Comparison of ENCODE assay signal across 20 cellular contexts in genomic region chr13:93778548-93778947, GRCh38.
DNase-seq lines count a peak whose midpoint lies in the region; ATAC-seq and TF ChIP-seq lines count a peak whose summit lies in the region.
"Had no signal": no experiment of that assay in that cellular context is flagged by ENCODE, and none has a peak within 500 bp of the region (broad histone marks: within the 10 kb centered on the region; RNA-seq: fewer than 3 reads in every experiment).

No MANE protein-coding gene starts in this region.

- no peak overlapping the region for H2AK9ac ChIP-seq in IMR-90 (replicated peaks; ENCODE audit: low read depth, low read length, poor library complexity)

- H3K9me3 Mint-ChIP-seq in neural progenitor cell = no peaks in the 10 kb centered on the region

- H3K79me1 ChIP-seq in IMR-90 (ENCODE audit: low read depth in 1 of 2, low read length in 2 of 2) = no peaks in the 10 kb centered on the region

- H3K4me2 ChIP-seq in IMR-90 (ENCODE audit: low read depth, low read length) (no peak overlapping the region), neural progenitor cell (peak overlapping the region; percentile 62)
- H3K4me2 ChIP-seq: BLaER1 had no signal

- H3K27ac ChIP-seq in IMR-90 (ENCODE audit: insufficient read depth, low read length) (no peak overlapping the region), neural progenitor cell (peak overlapping the region; percentile 91), tibial artery (peak overlapping the region; percentile 45 to 63)
- H3K27ac ChIP-seq: 22Rv1, BLaER1, C4-2B, GM23248 had no signal

- H2AFZ ChIP-seq in IMR-90 (replicated peaks; ENCODE audit: low read length, poor library complexity) (no peak overlapping the region), neural progenitor cell (replicated peaks) (no peak overlapping the region)
- H2AFZ ChIP-seq: GM23248 had no signal

- no peak overlapping the region for H3K4ac ChIP-seq in IMR-90 (ENCODE audit: low read depth, low read length)

- H3K4me1 Mint-ChIP-seq in neural progenitor cell = no peaks in the 10 kb centered on the region
- H3K4me1 Mint-ChIP-seq: B cell; CD4-positive, CD25-positive, alpha-beta regulatory T cell had no signal

- CTCF ChIA-PET in IMR-90 (lab: Yijun Ruan, JAX) = no interaction called here

- BruUV-seq in IMR-90 (replicated peaks; lab: Mats Ljungman, UMichigan) = no TSS peak

- no peak overlapping the region for H4K91ac ChIP-seq in IMR-90 (ENCODE audit: insufficient read depth, low read depth, low read length)

- no peak overlapping the region for H2BK5ac ChIP-seq in IMR-90 (ENCODE audit: low read depth, low read length, poor library complexity, severe bottlenecking)

- H3K9ac ChIP-seq in IMR-90 (ENCODE audit: low read depth, low read length) (no peak overlapping the region), neural progenitor cell (no peak overlapping the region)
- H3K9ac ChIP-seq: BLaER1, GM23248 had no signal

- H3K36me3 ChIP-seq in IMR-90 (ENCODE audit: control insufficient read depth, insufficient read depth, low read length) (no peaks in the 10 kb centered on the region), neural progenitor cell (no peaks in the 10 kb centered on the region), tibial artery (no peaks in the 10 kb centered on the region)
- H3K36me3 ChIP-seq: BLaER1 had no signal

- intact Hi-C loops in IMR-90 (cut with micrococcal nuclease) (loop anchor here (5.0 kb wide), 1 partner anchor 551 kb away; the partner anchor contains the start of gene GPC6), tibial artery (cut with DNase I; ENCODE audit: low total_unique reads) (no loop called here)

- H3K27me3 Mint-ChIP-seq in neural progenitor cell (ENCODE audit: insufficient read depth, low read depth) = no peaks in the 10 kb centered on the region
- H3K27me3 Mint-ChIP-seq: B cell; CD4-positive, CD25-positive, alpha-beta regulatory T cell had no signal

- no peaks in the 10 kb centered on the region for H3K36me3 Mint-ChIP-seq in neural progenitor cell
- H3K36me3 Mint-ChIP-seq: CD4-positive, CD25-positive, alpha-beta regulatory T cell; CD8-positive, alpha-beta T cell had no signal

- H3K27me3 ChIP-seq in IMR-90 (ENCODE audit: control insufficient read depth, insufficient read depth, low read length) (no peaks in the 10 kb centered on the region), neural progenitor cell (no peaks in the 10 kb centered on the region), tibial artery (no peaks in the 10 kb centered on the region)
- H3K27me3 ChIP-seq: BLaER1 had no signal

- H3K79me2 ChIP-seq in neural progenitor cell (ENCODE audit: low read depth) = no peaks in the 10 kb centered on the region

- no CpG with 5 or more reads among the region's 1 CpG for WGBS in IMR-90 (ENCODE audit: extremely low coverage in 2 of 2, insufficient read length in 1 of 2), 2 experiments

- dilution Hi-C loops in IMR-90 (cut with HindIII; ENCODE audit: low sequenced_read_pairs, unreplicated experiment) = no loop called here

- peak overlapping the region; percentile 57; the same call in 1 of the 3 replicates for H2BK15ac ChIP-seq in IMR-90 (ENCODE audit: low read depth, low read length)

- H3K4me3 Mint-ChIP-seq in neural progenitor cell = no peak overlapping the region
- H3K4me3 Mint-ChIP-seq: B cell; CD4-positive, CD25-positive, alpha-beta regulatory T cell; CD8-positive, alpha-beta T cell had no signal

- H4K8ac ChIP-seq in IMR-90 (ENCODE audit: low read depth in 2 of 2, low read length in 2 of 2) = no peak overlapping the region

- POLR2A ChIA-PET in IMR-90 (lab: Charles Lee; ENCODE audit: unreplicated experiment) = no interaction called here

- no peak overlapping the region for H3K18ac ChIP-seq in IMR-90 (ENCODE audit: low read depth, low read length)

- no peaks in the 10 kb centered on the region for H3K9me3 ChIP-seq in IMR-90 (ENCODE audit: control insufficient read depth, insufficient read depth, low read length)
- no peaks in the 10 kb centered on the region for H3K9me3 ChIP-seq in neural progenitor cell (ENCODE audit: low read depth)
- H3K9me3 ChIP-seq in tibial artery = no peaks in the 10 kb centered on the region
- H3K9me3 ChIP-seq: BLaER1, Caco-2 had no signal

- no peak overlapping the region for H3K56ac ChIP-seq in IMR-90 (ENCODE audit: extremely low read depth, insufficient read depth, low read length)

- TF ChIP-seq POLR2A in IMR-90 (IDR thresholded peaks at IDR 0.05; ENCODE audit: low read depth, low read length) = no peak

- TF ChIP-seq RAD21 in IMR-90 (IDR thresholded peaks at IDR 0.05; ENCODE audit: low read length) = no peak

- DNase-seq in IMR-90 (no peak), NCI-H82 treated with DMSO at 0.1 percent for 48 hours (lab: John Stamatoyannopoulos, UW; ENCODE audit: unreplicated experiment) (peak; percentile 89), neural progenitor cell (ENCODE audit: low spot score) (no peak), tibial artery (no peak), NCI-H2107 (lab: John Stamatoyannopoulos, UW) (no peak), GM10266 (ENCODE audit: extremely low spot score) (no peak)
- DNase-seq: Caco-2; CD4-positive, CD25-positive, alpha-beta regulatory T cell; CD8-positive, alpha-beta T cell; DMS153; DND-41; GM23248; H7; HCEC 1CT had no signal

- peaks cover 15% of the 10 kb centered on the region for H3F3A ChIP-seq in neural progenitor cell (ENCODE audit: low read depth)

- H2BK20ac ChIP-seq in IMR-90 (ENCODE audit: low read depth, low read length) = peak overlapping the region; percentile 28; the same call in 1 of the 2 replicates

- no peak overlapping the region for H3K23ac ChIP-seq in IMR-90 (ENCODE audit: low read depth, low read length)

- no peaks in the 10 kb centered on the region for H3K9me1 ChIP-seq in IMR-90 (ENCODE audit: insufficient read depth, low read length)

- TF ChIP-seq CTCF in IMR-90 (conservative IDR thresholded peaks at IDR 0.05; ENCODE audit: low read depth, low read length) (no peak), neural progenitor cell (IDR thresholded peaks at IDR 0.05) (no peak), tibial artery (IDR thresholded peaks at IDR 0.05) (no peak), GM10266 (IDR thresholded peaks at IDR 0.05; ENCODE audit: control insufficient read depth, insufficient read depth, low read depth, missing control alignments) (no peak)

- no peaks in the 10 kb centered on the region for H4K20me1 ChIP-seq in IMR-90 (ENCODE audit: insufficient read depth, low read length)
- no peaks in the 10 kb centered on the region for H4K20me1 ChIP-seq in neural progenitor cell (ENCODE audit: low read depth)
- H4K20me1 ChIP-seq: BLaER1 had no signal

- no peak overlapping the region for H4K5ac ChIP-seq in IMR-90 (ENCODE audit: low read depth, low read length)

- H3K27ac Mint-ChIP-seq in neural progenitor cell = no peak overlapping the region
- H3K27ac Mint-ChIP-seq: B cell; CD4-positive, CD25-positive, alpha-beta regulatory T cell; CD8-positive, alpha-beta T cell had no signal

- H3K4me3 ChIP-seq in IMR-90 (ENCODE audit: insufficient read depth, low read depth, low read length) (no peak overlapping the region), neural progenitor cell (no peak overlapping the region), tibial artery (no peak overlapping the region)
- H3K4me3 ChIP-seq: BLaER1, GM12878, GM23248 had no signal

- H3K4me1 ChIP-seq in IMR-90 (ENCODE audit: control insufficient read depth, insufficient read depth, low read length) (peaks cover 7% of the 10 kb centered on the region; the same call in 1 of the 2 replicates), neural progenitor cell (peaks cover 31% of the 10 kb centered on the region), tibial artery (peaks cover 0 to 55% (median 14%) of the 10 kb centered on the region in 4 donors)
- H3K4me1 ChIP-seq: BLaER1, Caco-2 had no signal

- H3K14ac ChIP-seq in IMR-90 (replicated peaks; ENCODE audit: low read depth, low read length) = no peak overlapping the region

- no peak for ATAC-seq in IMR-90 (ENCODE audit: low read depth)
- ATAC-seq in activated CD4-positive, CD25-positive, alpha-beta regulatory T cell treated with anti-CD3 and anti-CD28 coated beads, Interleukin-2, amount 50 U/mL, for 24 hours = no peak
- ATAC-seq: CD8-positive, alpha-beta T cell; GM12878 had no signal

- in situ Hi-C loops in IMR-90 (cut with MboI; ENCODE audit: low sequenced_read_pairs) = no loop called here

- no peak overlapping the region for H2AK5ac ChIP-seq in IMR-90 (ENCODE audit: low read depth, low read length)

- H2BK120ac ChIP-seq in IMR-90 (ENCODE audit: low read depth, low read length) = no peak overlapping the region

TF ChIP-seq in IMR-90, 13 proteins besides CTCF, POLR2A, EP300 and RAD21 (continues in another document):
- TF ChIP-seq ELK1 (IDR thresholded peaks at IDR 0.05; ENCODE audit: borderline replicate concordance, low read depth, low read length) = no peak
- TF ChIP-seq CHD1 (IDR thresholded peaks at IDR 0.05; ENCODE audit: low read depth, low read length) = no peak
- no peak for TF ChIP-seq FOS (IDR thresholded peaks at IDR 0.05; ENCODE audit: low read depth, low read length)
- TF ChIP-seq RCOR1 (IDR thresholded peaks at IDR 0.05; ENCODE audit: insufficient replicate concordance, low read length) = no peak
- no peak for TF ChIP-seq NFE2L2 (IDR thresholded peaks at IDR 0.05; ENCODE audit: low read depth, low read length)
- no peak for TF ChIP-seq MXI1 (IDR thresholded peaks at IDR 0.05; ENCODE audit: borderline replicate concordance, low read depth, low read length)
- no peak for TF ChIP-seq SMC3 (IDR thresholded peaks at IDR 0.05; ENCODE audit: low read depth, low read length)
- no peak for TF ChIP-seq MAZ (IDR thresholded peaks at IDR 0.05; ENCODE audit: borderline replicate concordance, low read depth, low read length)
- TF ChIP-seq BHLHE40 (IDR thresholded peaks at IDR 0.05; ENCODE audit: low read depth, low read length) = no peak
- TF ChIP-seq RFX5 (IDR thresholded peaks at IDR 0.05; ENCODE audit: low read depth, low read length) = no peak
- no peak for TF ChIP-seq CEBPB (IDR thresholded peaks at IDR 0.05; ENCODE audit: low read depth, low read length)
- TF ChIP-seq MAFK (IDR thresholded peaks at IDR 0.05; ENCODE audit: low read depth, low read length) = no peak
